8 cellular contexts compared by ENCODE assay signal in genomic region chr6:110039364-110039995, GRCh38.
A peak's percentile ranks its signal among the peaks of the same experiment; 100 is the strongest.
DNase-seq lines count a peak whose midpoint lies in the region; ATAC-seq and TF ChIP-seq lines count a peak whose summit lies in the region.

No MANE protein-coding gene starts in this region.

- DNase-seq in H7, result peak; percentile 75
- DNase-seq in LoVo (ENCODE audit: low spot score), result peak; percentile 85
- no peak for DNase-seq in RWPE2 (ENCODE audit: low spot score)
- DNase-seq in activated T-helper 9 cell treated with anti-CD3 and anti-CD28 coated beads, Interleukin-2, amount 50 U/mL, for 16 hours (ENCODE audit: low read depth), result peak; percentile 66
- DNase-seq in fibroblast of the conjunctiva (ENCODE audit: low read depth), result peak; percentile 86

- H3K27ac Mint-ChIP-seq in stimulated activated naive CD8-positive, alpha-beta T cell treated with anti-CD3 and anti-CD28 coated beads, Interleukin-15, Interleukin-2, amounts not matched to agents 100 ng/mL and 50 ng/mL, for 24 hours, result peak overlapping the region; percentile 95

- no peak overlapping the region for H3K4me2 ChIP-seq in neural cell (ENCODE audit: low read length)

- H3F3A ChIP-seq in neural cell (ENCODE audit: insufficient read depth, low read length, poor library complexity, severe bottlenecking), result no peaks in the 10 kb centered on the region

- H3K4me1 Mint-ChIP-seq in stimulated activated naive CD8-positive, alpha-beta T cell treated with anti-CD3 and anti-CD28 coated beads, Interleukin-15, Interleukin-2, amounts not matched to agents 100 ng/mL and 50 ng/mL, for 24 hours (ENCODE audit: low read depth), result peaks cover 20% of the 10 kb centered on the region

- no peaks in the 10 kb centered on the region for H3K36me3 Mint-ChIP-seq in stimulated activated naive CD8-positive, alpha-beta T cell treated with anti-CD3 and anti-CD28 coated beads, Interleukin-15, Interleukin-2, amounts not matched to agents 100 ng/mL and 50 ng/mL, for 24 hours (ENCODE audit: low read depth)

- H3K9ac ChIP-seq in ES-I3 (ENCODE audit: low read depth, low read length) (peak overlapping the region; percentile 45), neural cell (ENCODE audit: low read length) (no peak overlapping the region)

- no peaks in the 10 kb centered on the region for H3K27me3 Mint-ChIP-seq in stimulated activated naive CD8-positive, alpha-beta T cell treated with anti-CD3 and anti-CD28 coated beads, Interleukin-15, Interleukin-2, amounts not matched to agents 100 ng/mL and 50 ng/mL, for 24 hours

- H3K9me3 Mint-ChIP-seq in stimulated activated naive CD8-positive, alpha-beta T cell treated with anti-CD3 and anti-CD28 coated beads, Interleukin-15, Interleukin-2, amounts not matched to agents 100 ng/mL and 50 ng/mL, for 24 hours, result no peaks in the 10 kb centered on the region

- peak overlapping the region; percentile 0; the same call in 1 of the 2 replicates for H3K4me3 ChIP-seq in H7 (ENCODE audit: insufficient read depth, low read depth, low read length)
- H3K4me3 ChIP-seq in RWPE2 (ENCODE audit: severe bottlenecking), result peak overlapping the region; percentile 22
- H3K4me3 ChIP-seq in neural cell (ENCODE audit: low read length), result no peak overlapping the region

- H2AFZ ChIP-seq in neural cell (ENCODE audit: low read depth, low read length), result no peak overlapping the region

- no peaks in the 10 kb centered on the region for H4K20me1 ChIP-seq in neural cell (ENCODE audit: insufficient read depth)

- peak; percentile 89 for TF ChIP-seq RAD21 in neural cell (conservative IDR thresholded peaks at IDR 0.05)

- H3K27me3 ChIP-seq in H7 (ENCODE audit: control insufficient read depth, insufficient read depth, low read length), result no peaks in the 10 kb centered on the region
- H3K27me3 ChIP-seq in RWPE2 (ENCODE audit: insufficient read depth, poor library complexity, severe bottlenecking), result no peaks in the 10 kb centered on the region
- H3K27me3 ChIP-seq in neural cell (ENCODE audit: insufficient read depth, low read depth, low read length), result no peaks in the 10 kb centered on the region

- H3K9me3 ChIP-seq in ES-I3 (ENCODE audit: control insufficient read depth, insufficient read depth, low read length) (no peaks in the 10 kb centered on the region), RWPE2 (ENCODE audit: severe bottlenecking) (no peaks in the 10 kb centered on the region), neural cell (ENCODE audit: low read length) (no peaks in the 10 kb centered on the region)

- no peak for TF ChIP-seq EP300 in neural cell (conservative IDR thresholded peaks at IDR 0.05; ENCODE audit: poor library complexity, severe bottlenecking)

- H3K79me2 ChIP-seq in neural cell (replicated peaks; ENCODE audit: insufficient read depth, low read length), result no peaks in the 10 kb centered on the region

- peak; percentile 88 for ATAC-seq in RWPE2 (ENCODE audit: low read depth)

- H3K4me1 ChIP-seq in ES-I3 (ENCODE audit: insufficient read depth, low read length), result no peaks in the 10 kb centered on the region
- peaks cover 3% of the 10 kb centered on the region for H3K4me1 ChIP-seq in RWPE2 (ENCODE audit: insufficient read depth, poor library complexity, severe bottlenecking)

- no peaks in the 10 kb centered on the region for H3K9me2 ChIP-seq in neural cell (ENCODE audit: insufficient read depth, low read length)

- TF ChIP-seq CTCF in RWPE2 (IDR thresholded peaks at IDR 0.05; ENCODE audit: poor library complexity, severe bottlenecking) (peak; percentile 90), neural cell (IDR thresholded peaks at IDR 0.05; ENCODE audit: poor library complexity, severe bottlenecking) (peak; percentile 89)

- H3K4me3 Mint-ChIP-seq in stimulated activated naive CD8-positive, alpha-beta T cell treated with anti-CD3 and anti-CD28 coated beads, Interleukin-15, Interleukin-2, amounts not matched to agents 100 ng/mL and 50 ng/mL, for 24 hours, result peak overlapping the region; percentile 86

- no peaks in the 10 kb centered on the region for H3K36me3 ChIP-seq in ES-I3 (ENCODE audit: insufficient read depth, low read length)
- no peaks in the 10 kb centered on the region for H3K36me3 ChIP-seq in H7 (replicated peaks; ENCODE audit: control insufficient read depth, insufficient read depth, low read length)
- H3K36me3 ChIP-seq in RWPE2 (ENCODE audit: low read depth), result no peaks in the 10 kb centered on the region
- H3K36me3 ChIP-seq in neural cell (ENCODE audit: insufficient read depth, low read length), result no peaks in the 10 kb centered on the region

- H3K27ac ChIP-seq in RWPE2 (ENCODE audit: poor library complexity, severe bottlenecking), result no peak overlapping the region
- H3K27ac ChIP-seq in neural cell (ENCODE audit: low read length), result no peak overlapping the region

TF ChIP-seq in neural cell, 6 proteins besides CTCF, POLR2A, EP300 and RAD21:
- no peak for TF ChIP-seq MXI1 (conservative IDR thresholded peaks at IDR 0.05; ENCODE audit: poor library complexity, severe bottlenecking)
- TF ChIP-seq REST (IDR thresholded peaks at IDR 0.05; ENCODE audit: borderline replicate concordance), result no peak
- no peak for TF ChIP-seq TAF1 (IDR thresholded peaks at IDR 0.05; ENCODE audit: low read depth)
- TF ChIP-seq SMC3 (conservative IDR thresholded peaks at IDR 0.05; ENCODE audit: poor library complexity), result peak; percentile 91
- TF ChIP-seq EZH2 (IDR thresholded peaks at IDR 0.05; ENCODE audit: borderline replicate concordance, insufficient read depth, low read length, poor library complexity, severe bottlenecking), result no peak
- TF ChIP-seq POLR2AphosphoS5 (IDR thresholded peaks at IDR 0.05), result no peak
